1 cellular context compared by ENCODE assay signal in the genomic region with DNA sequence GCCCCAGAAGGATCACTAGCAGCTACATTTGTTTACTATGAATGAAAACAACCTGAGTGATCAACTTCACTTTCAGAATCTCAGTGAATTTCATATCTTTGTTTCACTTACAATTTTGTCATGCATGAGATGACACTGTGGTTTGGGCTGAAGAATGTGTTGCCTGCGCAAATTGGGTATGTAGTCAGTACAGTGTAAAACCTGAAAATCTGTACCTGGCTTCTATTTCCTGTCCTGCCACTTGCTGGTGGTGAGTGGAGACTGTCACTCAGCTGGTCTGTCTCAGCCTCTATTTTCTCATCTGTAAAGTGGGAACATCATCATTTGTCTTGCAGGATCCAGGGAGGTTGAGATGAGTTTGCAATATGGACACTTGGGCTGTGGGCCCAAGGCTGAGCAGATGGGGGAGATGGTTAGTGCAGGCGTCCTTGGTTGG.
A peak's percentile ranks its signal among the peaks of the same experiment; 100 is the strongest.
TF ChIP-seq lines count a peak whose summit lies in the region.

No MANE protein-coding gene starts in this region.

TF ChIP-seq in GM12878, 131 proteins besides CTCF, POLR2A, EP300 and RAD21 (continued from another document and continues in another):
- no peak for TF ChIP-seq REST (IDR thresholded peaks at IDR 0.05; ENCODE audit: low read depth, low read length)
- no peak for TF ChIP-seq PML (IDR thresholded peaks at IDR 0.05; ENCODE audit: low read length)
- no peak for TF ChIP-seq ZNF622 (IDR thresholded peaks at IDR 0.05)
- no peak for TF ChIP-seq STAT1 (conservative IDR thresholded peaks at IDR 0.05)
- TF ChIP-seq PAX8 (IDR thresholded peaks at IDR 0.05), result peak; percentile 92
- TF ChIP-seq BMI1 (IDR thresholded peaks at IDR 0.05; ENCODE audit: borderline replicate concordance), result no peak
- TF ChIP-seq NBN (IDR thresholded peaks at IDR 0.05), result peak; percentile 92
- TF ChIP-seq HDGF (IDR thresholded peaks at IDR 0.05), result no peak
- TF ChIP-seq, protein P1, sequence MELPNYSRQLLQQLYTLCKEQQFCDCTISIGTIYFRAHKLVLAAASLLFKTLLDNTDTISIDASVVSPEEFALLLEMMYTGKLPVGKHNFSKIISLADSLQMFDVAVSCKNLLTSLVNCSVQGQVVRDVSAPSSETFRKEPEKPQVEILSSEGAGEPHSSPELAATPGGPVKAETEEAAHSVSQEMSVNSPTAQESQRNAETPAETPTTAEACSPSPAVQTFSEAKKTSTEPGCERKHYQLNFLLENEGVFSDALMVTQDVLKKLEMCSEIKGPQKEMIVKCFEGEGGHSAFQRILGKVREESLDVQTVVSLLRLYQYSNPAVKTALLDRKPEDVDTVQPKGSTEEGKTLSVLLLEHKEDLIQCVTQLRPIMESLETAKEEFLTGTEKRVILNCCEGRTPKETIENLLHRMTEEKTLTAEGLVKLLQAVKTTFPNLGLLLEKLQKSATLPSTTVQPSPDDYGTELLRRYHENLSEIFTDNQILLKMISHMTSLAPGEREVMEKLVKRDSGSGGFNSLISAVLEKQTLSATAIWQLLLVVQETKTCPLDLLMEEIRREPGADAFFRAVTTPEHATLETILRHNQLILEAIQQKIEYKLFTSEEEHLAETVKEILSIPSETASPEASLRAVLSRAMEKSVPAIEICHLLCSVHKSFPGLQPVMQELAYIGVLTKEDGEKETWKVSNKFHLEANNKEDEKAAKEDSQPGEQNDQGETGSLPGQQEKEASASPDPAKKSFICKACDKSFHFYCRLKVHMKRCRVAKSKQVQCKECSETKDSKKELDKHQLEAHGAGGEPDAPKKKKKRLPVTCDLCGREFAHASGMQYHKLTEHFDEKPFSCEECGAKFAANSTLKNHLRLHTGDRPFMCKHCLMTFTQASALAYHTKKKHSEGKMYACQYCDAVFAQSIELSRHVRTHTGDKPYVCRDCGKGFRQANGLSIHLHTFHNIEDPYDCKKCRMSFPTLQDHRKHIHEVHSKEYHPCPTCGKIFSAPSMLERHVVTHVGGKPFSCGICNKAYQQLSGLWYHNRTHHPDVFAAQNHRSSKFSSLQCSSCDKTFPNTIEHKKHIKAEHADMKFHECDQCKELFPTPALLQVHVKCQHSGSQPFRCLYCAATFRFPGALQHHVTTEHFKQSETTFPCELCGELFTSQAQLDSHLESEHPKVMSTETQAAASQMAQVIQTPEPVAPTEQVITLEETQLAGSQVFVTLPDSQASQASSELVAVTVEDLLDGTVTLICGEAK (IDR thresholded peaks at IDR 0.05; ENCODE audit: borderline replicate concordance), result peak; percentile 26; the same call in 1 of the 2 replicates
- TF ChIP-seq CHD2 (IDR thresholded peaks at IDR 0.05; ENCODE audit: borderline replicate concordance, low read depth, low read length), result 0 out of 2 replicates have a peak, but pooled peaks have one; percentile 49
- TF ChIP-seq BRCA1 (IDR thresholded peaks at IDR 0.05; ENCODE audit: low read depth, low read length), result no peak
- 0 out of 2 replicates have a peak, but pooled peaks have one; percentile 37 for TF ChIP-seq GABPA (IDR thresholded peaks at IDR 0.05; ENCODE audit: low read depth)
- no peak; the same call in 1 of the 2 replicates for TF ChIP-seq BACH1 (IDR thresholded peaks at IDR 0.05; ENCODE audit: borderline replicate concordance)
- TF ChIP-seq E4F1 (IDR thresholded peaks at IDR 0.05; ENCODE audit: borderline replicate concordance, partially characterized antibody), result no peak
- peak; percentile 68 for TF ChIP-seq MLLT1 (IDR thresholded peaks at IDR 0.05)
- TF ChIP-seq ZNF217 (IDR thresholded peaks at IDR 0.05), result peak; percentile 100
- TF ChIP-seq POU2F2 (IDR thresholded peaks at IDR 0.05; ENCODE audit: borderline replicate concordance, low read depth, low read length), result peak; percentile 76; the same call in 2 of the 3 replicates
- TF ChIP-seq TAF1 (IDR thresholded peaks at IDR 0.05; ENCODE audit: borderline replicate concordance, low read depth, low read length), result no peak
- 0 out of 2 replicates have a peak, but pooled peaks have one; percentile 52 for TF ChIP-seq MEF2A (IDR thresholded peaks at IDR 0.05; ENCODE audit: insufficient read depth, low read depth, low read length)
- TF ChIP-seq IRF3 (IDR thresholded peaks at IDR 0.05), result 0 out of 2 replicates have a peak, but pooled peaks have one; percentile 45
- no peak for TF ChIP-seq SPI1 (IDR thresholded peaks at IDR 0.05; ENCODE audit: borderline replicate concordance, insufficient read depth, low read depth, low read length)
- no peak for TF ChIP-seq ZBTB4 (CRISPR knock-in tag; IDR thresholded peaks at IDR 0.05)
- peak; percentile 96 for TF ChIP-seq PKNOX1 (IDR thresholded peaks at IDR 0.05)
- no peak for TF ChIP-seq EZH2 (IDR thresholded peaks at IDR 0.05; ENCODE audit: borderline replicate concordance, control insufficient read depth, low read depth, low read length)
- no peak for TF ChIP-seq SMAD5 (IDR thresholded peaks at IDR 0.05; ENCODE audit: low read depth)
- TF ChIP-seq, protein P2, sequence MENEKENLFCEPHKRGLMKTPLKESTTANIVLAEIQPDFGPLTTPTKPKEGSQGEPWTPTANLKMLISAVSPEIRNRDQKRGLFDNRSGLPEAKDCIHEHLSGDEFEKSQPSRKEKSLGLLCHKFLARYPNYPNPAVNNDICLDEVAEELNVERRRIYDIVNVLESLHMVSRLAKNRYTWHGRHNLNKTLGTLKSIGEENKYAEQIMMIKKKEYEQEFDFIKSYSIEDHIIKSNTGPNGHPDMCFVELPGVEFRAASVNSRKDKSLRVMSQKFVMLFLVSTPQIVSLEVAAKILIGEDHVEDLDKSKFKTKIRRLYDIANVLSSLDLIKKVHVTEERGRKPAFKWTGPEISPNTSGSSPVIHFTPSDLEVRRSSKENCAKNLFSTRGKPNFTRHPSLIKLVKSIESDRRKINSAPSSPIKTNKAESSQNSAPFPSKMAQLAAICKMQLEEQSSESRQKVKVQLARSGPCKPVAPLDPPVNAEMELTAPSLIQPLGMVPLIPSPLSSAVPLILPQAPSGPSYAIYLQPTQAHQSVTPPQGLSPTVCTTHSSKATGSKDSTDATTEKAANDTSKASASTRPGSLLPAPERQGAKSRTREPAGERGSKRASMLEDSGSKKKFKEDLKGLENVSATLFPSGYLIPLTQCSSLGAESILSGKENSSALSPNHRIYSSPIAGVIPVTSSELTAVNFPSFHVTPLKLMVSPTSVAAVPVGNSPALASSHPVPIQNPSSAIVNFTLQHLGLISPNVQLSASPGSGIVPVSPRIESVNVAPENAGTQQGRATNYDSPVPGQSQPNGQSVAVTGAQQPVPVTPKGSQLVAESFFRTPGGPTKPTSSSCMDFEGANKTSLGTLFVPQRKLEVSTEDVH (IDR thresholded peaks at IDR 0.05; ENCODE audit: low read depth, partially characterized antibody), result peak; percentile 38
